Comparison of ENCODE assay signal across 1 cellular context in genomic region chr15:60667190-60667868, GRCh38.
TF ChIP-seq lines count a peak whose summit lies in the region.

No MANE protein-coding gene starts in this region.

TF ChIP-seq in HCT116, 20 proteins besides CTCF, POLR2A, EP300 and RAD21:
- 0 out of 2 replicates have a peak, but pooled peaks have one; percentile 18 for TF ChIP-seq EZH2phosphoT487 (IDR thresholded peaks at IDR 0.05; ENCODE audit: borderline replicate concordance)
- no peak for TF ChIP-seq CBX3 (IDR thresholded peaks at IDR 0.05; ENCODE audit: low read depth)
